ENCODE assay signal across 23 cellular contexts in the genomic region with DNA sequence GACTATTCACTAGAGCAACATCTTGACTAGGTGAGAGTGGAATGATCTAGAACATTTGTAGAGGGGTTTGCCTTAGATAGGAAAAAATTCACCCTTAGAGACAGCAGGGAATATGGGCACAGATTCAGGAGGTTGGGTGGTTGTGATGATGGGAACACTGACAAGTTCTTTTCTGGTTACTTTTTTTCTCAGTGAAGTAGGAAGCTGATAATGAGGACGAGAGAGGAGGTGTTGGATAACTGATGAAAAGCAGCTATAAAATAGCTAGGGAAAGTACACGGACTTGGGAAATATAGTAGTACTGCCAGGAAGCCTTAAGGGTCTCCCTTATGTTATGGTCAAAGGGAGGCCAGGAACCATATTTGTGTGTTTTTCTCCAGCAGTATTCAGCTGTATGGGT.
DNase-seq lines count a peak whose midpoint lies in the region; ATAC-seq, FAIRE-seq and TF ChIP-seq lines count a peak whose summit lies in the region.
"Had no signal": no experiment of that assay in that cellular context is flagged by ENCODE, and none has a peak within 500 bp of the region (broad histone marks: within the 10 kb centered on the region; RNA-seq: fewer than 3 reads in every experiment).

No MANE protein-coding gene starts in this region.

- SMC1A ChIA-PET in GM12878 (lab: Charles Lee; ENCODE audit: uncharacterized antibody, unreplicated experiment), result interaction anchor here (0.6 to 1.9 kb wide), 6 partner anchors 10 to 327 kb away, joined by 3 to 9 read pairs (median 4); no protein-coding TSS in a partner anchor

- BruUV-seq in GM12878 (replicated peaks; lab: Mats Ljungman, UMichigan), result no TSS peak

- ATAC-seq in Right ventricle myocardium superior (ENCODE audit: poor library complexity) (peak; percentile 78), GM12878 (no peak)
- ATAC-seq: A549, HCT116 had no signal

- no peak overlapping the region for H3K9ac ChIP-seq in GM12878 (ENCODE audit: control insufficient read depth, insufficient read depth, low read length)
- H3K9ac ChIP-seq: BLaER1 treated with 17β-estradiol and CSF1 and Interleukin-3, amounts not matched to agents 10 nM and 100 nM; GM23248 had no signal

- H3K79me2 ChIP-seq in GM12878 (ENCODE audit: control insufficient read depth, insufficient read depth, low read length), result no peaks in the 10 kb centered on the region

- intact Hi-C loops in Right ventricle myocardium superior (cut with DNase I), result no loop called here
- intact Hi-C loops in left ventricle myocardium inferior (cut with micrococcal nuclease), result no loop called here
- intact Hi-C loops in GM12878 (cut with micrococcal nuclease; ENCODE audit: unreplicated experiment), result no loop called here

- H2AFZ ChIP-seq in GM12878 (ENCODE audit: control insufficient read depth, low read depth, low read length), result no peak overlapping the region
- H2AFZ ChIP-seq: GM23248 had no signal

- TF ChIP-seq RAD21 in GM12878 (IDR thresholded peaks at IDR 0.05; ENCODE audit: insufficient read depth, low read depth, low read length), result no peak

- H4K20me1 ChIP-seq in GM12878 (ENCODE audit: control insufficient read depth, insufficient read depth), result no peaks in the 10 kb centered on the region
- H4K20me1 ChIP-seq: BLaER1 treated with 17β-estradiol and CSF1 and Interleukin-3, amounts not matched to agents 10 nM and 100 nM had no signal

- no peak for TF ChIP-seq CTCF in left ventricle myocardium inferior (IDR thresholded peaks at IDR 0.05; ENCODE audit: borderline replicate concordance)
- no peak for TF ChIP-seq CTCF in GM12878 (IDR thresholded peaks at IDR 0.05 in 2 of 3, conservative IDR thresholded peaks at IDR 0.05 in 1 of 3; ENCODE audit: control insufficient read depth in 2 of 3, extremely low read depth in 1 of 3, insufficient read depth in 1 of 3, low read depth in 3 of 3, low read length in 3 of 3)
- TF ChIP-seq CTCF in right atrium auricular region (IDR thresholded peaks at IDR 0.05), result no peak

- H3K27ac ChIP-seq in left ventricle myocardium inferior (replicated peaks), result no peak overlapping the region
- H3K27ac ChIP-seq in GM12878 (ENCODE audit: control insufficient read depth, insufficient read depth), result no peak overlapping the region
- peak overlapping the region; percentile 27 to 65 for H3K27ac ChIP-seq in right atrium auricular region
- H3K27ac ChIP-seq: A549; BLaER1 treated with 17β-estradiol and CSF1 and Interleukin-3, amounts not matched to agents 10 nM and 100 nM; GM23248 had no signal

- WGBS in GM12878 (ENCODE audit: insufficient coverage, insufficient replicate concordance, low lambda C conversion rate, missing lambda C conversion rate), result 73% methylated on average over 2 of the region's 2 CpGs

- no peak for DNase-seq in Right ventricle myocardium superior
- no peak for DNase-seq in left ventricle myocardium inferior
- DNase-seq in GM12878 (ENCODE audit: low read depth, low spot score), result no peak
- DNase-seq in right atrium auricular region (ENCODE audit: low spot score), result no peak
- no peak for DNase-seq in dedifferentiated amniotic fluid mesenchymal stem cell (ENCODE audit: extremely low spot score)
- DNase-seq in activated CD8-positive, alpha-beta memory T cell treated with anti-CD3 and anti-CD28 coated beads, Interleukin-2, amount 50 U/mL, for 4 hours, result no peak
- DNase-seq in NCI-H1092 (lab: John Stamatoyannopoulos, UW), result no peak
- DNase-seq: 8988T; ACHN; AML-193; BE2C; Calu3; CD4-positive, alpha-beta memory T cell; COR-L47; DMS53; DND-41; GM23248; H9 had no signal

- POLR2A ChIA-PET in GM12878 (lab: Charles Lee), result interaction anchor here (0.6 to 1.4 kb wide), 2 partner anchors 48 to 294 kb away, joined by 4 read pairs; no protein-coding TSS in a partner anchor

- peak; percentile 83 for FAIRE-seq in GM12878 (lab: Jason Lieb, UNC)
- FAIRE-seq: A549, G401.6, GM19239 had no signal

- RAD21 ChIA-PET in GM12878 (lab: Charles Lee; ENCODE audit: unreplicated experiment), result no interaction called here

- H3K9me3 ChIP-seq in left ventricle myocardium inferior (replicated peaks) (no peaks in the 10 kb centered on the region), GM12878 (replicated peaks; ENCODE audit: control insufficient read depth, insufficient read depth, low read length) (no peaks in the 10 kb centered on the region), right atrium auricular region (no peaks in the 10 kb centered on the region)
- H3K9me3 ChIP-seq: A549; BE2C; BLaER1 treated with 17β-estradiol and CSF1 and Interleukin-3, amounts not matched to agents 10 nM and 100 nM had no signal

- H3K4me3 ChIP-seq in left ventricle myocardium inferior (no peak overlapping the region), GM12878 (no peak overlapping the region), right atrium auricular region (no peak overlapping the region)
- H3K4me3 ChIP-seq: A549; BLaER1 treated with 17β-estradiol and CSF1 and Interleukin-3, amounts not matched to agents 10 nM and 100 nM; GM23248 had no signal

- peaks cover 11% of the 10 kb centered on the region for H3K4me1 ChIP-seq in left ventricle myocardium inferior
- no peaks in the 10 kb centered on the region for H3K4me1 ChIP-seq in GM12878 (ENCODE audit: control insufficient read depth, insufficient read depth, low read length)
- H3K4me1 ChIP-seq in right atrium auricular region, result peaks cover 0 to 8% of the 10 kb centered on the region in 2 donors
- H3K4me1 ChIP-seq: A549; BE2C; BLaER1 treated with 17β-estradiol and CSF1 and Interleukin-3, amounts not matched to agents 10 nM and 100 nM had no signal

- peaks cover 10% of the 10 kb centered on the region for H3K36me3 ChIP-seq in left ventricle myocardium inferior
- 0 out of 4 replicates have a peak, but pooled peaks cover 0 to 2% of the 10 kb centered on the region in 2 experiments for H3K36me3 ChIP-seq in GM12878 (ENCODE audit: control insufficient read depth in 2 of 2, insufficient read depth in 2 of 2, low read length in 1 of 2)
- no peaks in the 10 kb centered on the region for H3K36me3 ChIP-seq in right atrium auricular region
- H3K36me3 ChIP-seq: BE2C had no signal

- no peak for TF ChIP-seq EP300 in GM12878 (IDR thresholded peaks at IDR 0.05; ENCODE audit: borderline replicate concordance in 1 of 2, control insufficient read depth in 1 of 2, low read depth in 2 of 2, low read length in 2 of 2)

- CTCF ChIA-PET in GM12878 (lab: Yijun Ruan, JAX), result interaction anchor here (0.9 to 1.3 kb wide), 3 partner anchors 22 to 168 kb away, joined by 3 to 5 read pairs (median 3); no protein-coding TSS in a partner anchor

- TF ChIP-seq POLR2A in GM12878 (IDR thresholded peaks at IDR 0.05; ENCODE audit: low read depth, low read length), result no peak

- no peak overlapping the region for H3K4me2 ChIP-seq in GM12878 (ENCODE audit: control insufficient read depth, insufficient read depth)
- H3K4me2 ChIP-seq: A549; BLaER1 treated with 17β-estradiol and CSF1 and Interleukin-3, amounts not matched to agents 10 nM and 100 nM had no signal

- no peaks in the 10 kb centered on the region for H3K27me3 ChIP-seq in left ventricle myocardium inferior (ENCODE audit: low read depth)
- H3K27me3 ChIP-seq in GM12878 (replicated peaks in 1 of 2; ENCODE audit: control insufficient read depth in 2 of 2, insufficient read depth in 2 of 2, low read length in 1 of 2), result no peaks in the 10 kb centered on the region
- H3K27me3 ChIP-seq in right atrium auricular region, result no peaks in the 10 kb centered on the region
- H3K27me3 ChIP-seq: BE2C; BLaER1 treated with 17β-estradiol and CSF1 and Interleukin-3, amounts not matched to agents 10 nM and 100 nM had no signal

- in situ Hi-C loops in GM12878 (cut with MboI), result no loop called here

TF ChIP-seq in GM12878, 131 proteins besides CTCF, POLR2A, EP300 and RAD21 (continues in another document):
- no peak for TF ChIP-seq BHLHE40 (IDR thresholded peaks at IDR 0.05; ENCODE audit: borderline replicate concordance in 1 of 2, low read depth in 2 of 2, low read length in 1 of 2)
- TF ChIP-seq BACH1 (IDR thresholded peaks at IDR 0.05; ENCODE audit: borderline replicate concordance), result no peak
- TF ChIP-seq MTA3 (IDR thresholded peaks at IDR 0.05; ENCODE audit: borderline replicate concordance, low read length), result no peak
- no peak for TF ChIP-seq JUND (IDR thresholded peaks at IDR 0.05; ENCODE audit: low read depth, low read length)
- TF ChIP-seq FOXM1 (IDR thresholded peaks at IDR 0.05; ENCODE audit: low read depth, low read length), result no peak
- no peak for TF ChIP-seq ZNF24 (IDR thresholded peaks at IDR 0.05)
- TF ChIP-seq YY1 (IDR thresholded peaks at IDR 0.05; ENCODE audit: low read depth, low read length), result no peak
- no peak for TF ChIP-seq BCL3 (IDR thresholded peaks at IDR 0.05; ENCODE audit: borderline replicate concordance, insufficient read depth, low read depth, low read length, poor library complexity, severe bottlenecking)
- no peak for TF ChIP-seq PAX8 (IDR thresholded peaks at IDR 0.05)

Comparison
In these comparisons a context has a peak if more than half of its experiments do, and no peak if none do; other contexts are left out.
1. H3K27ac ChIP-seq: peak in right atrium auricular region (2 of 2); none in left ventricle myocardium inferior (single experiment) and GM12878 (single experiment).